In the genomic region with DNA sequence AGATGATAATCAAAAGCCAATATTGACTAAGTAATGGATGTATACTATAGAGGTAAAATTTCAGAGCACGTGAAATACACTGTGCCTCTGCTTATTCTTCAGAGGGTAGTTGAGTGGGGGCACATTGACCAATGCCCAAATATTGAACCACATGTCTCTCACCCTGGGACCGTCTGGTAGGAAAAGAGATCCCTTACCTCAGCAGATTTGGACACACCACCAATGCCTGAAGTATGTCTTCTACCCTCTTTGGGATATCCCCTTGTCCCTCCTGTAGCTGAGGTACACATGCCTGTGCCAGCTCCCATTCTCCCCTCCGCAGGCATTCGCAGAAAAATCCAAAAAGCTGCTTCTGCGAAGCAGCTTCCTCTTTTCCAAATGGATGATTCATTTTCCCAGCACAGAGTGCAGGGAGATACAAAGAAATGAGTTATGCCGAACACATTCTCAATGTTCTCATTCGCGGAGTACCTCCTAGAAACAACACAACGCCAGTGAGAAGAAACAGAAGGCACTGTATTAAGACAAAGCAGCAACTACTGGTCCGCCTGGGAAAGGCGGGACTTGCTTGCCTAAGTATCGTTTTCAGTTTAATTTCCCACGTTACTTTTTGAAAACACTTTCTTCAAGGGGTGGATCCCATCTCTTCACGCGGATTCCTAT, we compare ENCODE assay signal across 8 cellular contexts. TPM values are rescaled to one million over a fixed set of nuclear protein-coding genes. Genes with fewer than 3 reads are reported as not detected.
DNase-seq lines count a peak whose midpoint lies in the region; ATAC-seq and TF ChIP-seq lines count a peak whose summit lies in the region.

No MANE protein-coding gene starts in this region.

- POLR2A ChIA-PET in A673 (lab: Charles Lee; ENCODE audit: low non-redundant PET), result no interaction called here

- BruUV-seq in A673 (replicated peaks; lab: Mats Ljungman, UMichigan), result no TSS peak

- peaks cover 14% of the 10 kb centered on the region for H3K4me1 ChIP-seq in A673 (ENCODE audit: insufficient read depth, low read length, poor library complexity, severe bottlenecking)
- peaks cover 9% of the 10 kb centered on the region for H3K4me1 ChIP-seq in HAP-1

- ATAC-seq in GM18858 (IDR thresholded peaks at IDR 0.05; ENCODE audit: unreplicated experiment), result no peak

- H3K27me3 ChIP-seq in A673 (replicated peaks; ENCODE audit: insufficient read depth, low read depth, low read length, poor library complexity) (no peaks in the 10 kb centered on the region), HAP-1 (ENCODE audit: low read depth) (no peaks in the 10 kb centered on the region)

- in situ Hi-C loops in HAP-1 (cut with MboI; ENCODE audit: low sequenced_read_pairs), result no loop called here

- DNase-seq in A673 (ENCODE audit: low spot score) (no peak), HAP-1 (ENCODE audit: low spot score in 2 of 2) (no peak), glomerular visceral epithelial cell (ENCODE audit: extremely low spot score) (peak; percentile 35), renal cortical epithelial cell (ENCODE audit: low read depth) (peak; percentile 62), HPDE6-E6E7 (ENCODE audit: extremely low spot score) (no peak)
- DNase-seq in activated CD8-positive, alpha-beta memory T cell treated with anti-CD3 and anti-CD28 coated beads, Interleukin-2, amount 50 U/mL, for 4 hours, result no peak

- TF ChIP-seq CTCF in A673 (conservative IDR thresholded peaks at IDR 0.05; ENCODE audit: low read depth, low read length) (no peak), WI38 (IDR thresholded peaks at IDR 0.05; ENCODE audit: low read depth, low read length) (no peak)

- CTCF ChIA-PET in A673 (lab: Charles Lee), result no interaction called here

- H3K9me3 ChIP-seq in A673 (ENCODE audit: low read depth, low read length, poor library complexity, severe bottlenecking), result no peaks in the 10 kb centered on the region
- H3K9me3 ChIP-seq in HAP-1, result no peaks in the 10 kb centered on the region

- peak overlapping the region; percentile 51 for H3K27ac ChIP-seq in A673 (ENCODE audit: low read depth, low read length, poor library complexity, severe bottlenecking)

- peak overlapping the region; percentile 63 for H3K4me3 ChIP-seq in A673 (ENCODE audit: low read depth, low read length, poor library complexity, severe bottlenecking)
- peak overlapping the region; percentile 77 for H3K4me3 ChIP-seq in HAP-1
- H3K4me3 ChIP-seq in WI38 (ENCODE audit: low read depth, low read length), result peak overlapping the region; percentile 87

- H3K36me3 ChIP-seq in A673 (ENCODE audit: insufficient read depth, low read length, poor library complexity, severe bottlenecking) (peaks cover 16% of the 10 kb centered on the region), HAP-1 (replicated peaks) (peaks cover 14% of the 10 kb centered on the region; the same call in 1 of the 2 replicates)

- intact Hi-C loops in A673 (cut with micrococcal nuclease; ENCODE audit: unreplicated experiment), result no loop called here

RNA-seq across cellular contexts. Expression of gene ZFYVE26, which starts 0.7 kb away (rescaled TPM):
- total RNA-seq in A673 (2021), result 20.5 and 21.9 TPM in 2 replicates
- 13.0 and 26.0 TPM in 2 replicates for total RNA-seq in renal cortical epithelial cell

RNA-seq across cellular contexts. Expression of gene RAD51B, which starts 3.9 kb away (rescaled TPM):
- 14.8 and 23.3 TPM in 2 replicates for total RNA-seq in A673 (2021)
- total RNA-seq in renal cortical epithelial cell, result 17.0 and 17.2 TPM in 2 replicates

Comparison
In these comparisons a context has a peak if more than half of its experiments do, and no peak if none do; other contexts are left out.
1. DNase-seq: peak in glomerular visceral epithelial cell (single experiment) and renal cortical epithelial cell (single experiment); none in A673 (single experiment), HAP-1 (0 of 2), HPDE6-E6E7 (single experiment) and activated CD8-positive, alpha-beta memory T cell treated with anti-CD3 and anti-CD28 coated beads, Interleukin-2, amount 50 U/mL, for 4 hours (single experiment).
2. Peak in every context shown above with its lines, with median percentiles within 50 percentile points of each other: H3K4me3 ChIP-seq.